ENCODE assay signal across 8 cellular contexts in genomic region chr22:29553391-29554224, GRCh38. TPM values are rescaled to one million over a fixed set of nuclear protein-coding genes. Genes with fewer than 3 reads are reported as not detected.
DNase-seq lines count a peak whose midpoint lies in the region; ATAC-seq and TF ChIP-seq lines count a peak whose summit lies in the region.

THOC5 (minus strand) TSS chr22:29553757; CDS start chr22:29549147, 4,610 bp downstream.

- DNase-seq in GM13977 (ENCODE audit: low spot score) (peak; percentile 96), NCI-H146 treated with DMSO at 0.1 percent for 48 hours (lab: John Stamatoyannopoulos, UW; ENCODE audit: unreplicated experiment) (peak; percentile 89), amniotic epithelial cell (ENCODE audit: low read depth) (peak; percentile 94), heart right ventricle (peak; percentile 93 to 95), posterior vena cava (ENCODE audit: low spot score) (peak; percentile 98), upper lobe of right lung (peak; percentile 96)

- peak; percentile 90 for ATAC-seq in HG02884 (IDR thresholded peaks at IDR 0.05; ENCODE audit: unreplicated experiment)
- peak; percentile 98 to 100 (median 99) for ATAC-seq in heart right ventricle
- ATAC-seq in upper lobe of right lung = peak; percentile 99

- TF ChIP-seq CTCF in GM13977 (IDR thresholded peaks at IDR 0.05; ENCODE audit: extremely low read depth, insufficient read depth, missing control alignments) = peak; percentile 59
- peak; percentile 43 to 94 (median 68) for TF ChIP-seq CTCF in heart right ventricle (IDR thresholded peaks at IDR 0.05)
- TF ChIP-seq CTCF in upper lobe of right lung (IDR thresholded peaks at IDR 0.05) = peak; percentile 64

- H3K9me3 ChIP-seq in heart right ventricle (no peaks in the 10 kb centered on the region), upper lobe of right lung (no peaks in the 10 kb centered on the region)

- H3K4me1 ChIP-seq in heart right ventricle = peaks cover 0 to 18% (median 11%) of the 10 kb centered on the region in 9 donors
- H3K4me1 ChIP-seq in upper lobe of right lung = peaks cover 9% of the 10 kb centered on the region

- 1% methylated on average over 43 of the region's 43 CpGs for WGBS in heart right ventricle, 2 donors

- H3K36me3 ChIP-seq in heart right ventricle (peaks cover 0 to 50% (median 14%) of the 10 kb centered on the region in 9 donors), upper lobe of right lung (peaks cover 37% of the 10 kb centered on the region)

- peak within 1 kb of the TSS; percentile 34 to 93 (median 87) for H3K27ac ChIP-seq in heart right ventricle
- peak within 1 kb of the TSS; percentile 80 for H3K27ac ChIP-seq in upper lobe of right lung

- in situ Hi-C loops in GM13977 (cut with MboI; ENCODE audit: low pct_unique_long_range_greater_than_20kb, low sequenced_read_pairs, unreplicated experiment) = no loop called here

- H3K27me3 ChIP-seq in heart right ventricle = no peaks in the 10 kb centered on the region
- no peaks in the 10 kb centered on the region for H3K27me3 ChIP-seq in upper lobe of right lung

- H3K4me3 ChIP-seq in heart right ventricle (peak within 1 kb of the TSS; percentile 67 to 84 (median 76)), upper lobe of right lung (peak within 1 kb of the TSS; percentile 85)

- intact Hi-C loops in T-helper 1 cell treated with Interleukin-12 subunit alpha and Interleukin-12 subunit beta and Interleukin-4 antibody, amounts not matched to agents 30 ng/mL and 1 ng/mL, for 36 hours (cut with micrococcal nuclease) = loop anchor here (1.0 to 10.0 kb wide), 11 partner anchors 28 to 1531 kb away; partner anchors contain the start of genes AP1B1, ASCC2, NF2 and NIPSNAP1
- intact Hi-C loops in heart right ventricle (cut with DNase I) = no loop called here
- intact Hi-C loops in posterior vena cava (cut with DNase I) = no loop called here
- intact Hi-C loops in upper lobe of right lung (cut with DNase I) = no loop called here

RNA-seq across cellular contexts. Expression of gene THOC5, which starts in this region (rescaled TPM):
- 53.7 and 56.0 TPM in 2 replicates for total RNA-seq in T-helper 1 cell treated with Interleukin-12 subunit alpha and Interleukin-12 subunit beta and Interleukin-4 antibody, amounts not matched to agents 30 ng/mL and 1 ng/mL, for 36 hours
- total RNA-seq in heart right ventricle = 10 to 100 TPM; 32.0 to 77.9 (median 38.0) TPM
- polyA plus RNA-seq in heart right ventricle = 10 to 100 TPM; 41.4 to 46.9 TPM
- 10 to 100 TPM; 33.9 to 35.7 TPM for total RNA-seq in posterior vena cava
- 43.0 TPM for total RNA-seq in upper lobe of right lung

Comparison
In these comparisons a context has a peak if more than half of its experiments do, and no peak if none do; other contexts are left out.
1. Peak in every context shown above with its lines: DNase-seq, ATAC-seq, H3K4me3 ChIP-seq and H3K27ac ChIP-seq.